In the genomic region with DNA sequence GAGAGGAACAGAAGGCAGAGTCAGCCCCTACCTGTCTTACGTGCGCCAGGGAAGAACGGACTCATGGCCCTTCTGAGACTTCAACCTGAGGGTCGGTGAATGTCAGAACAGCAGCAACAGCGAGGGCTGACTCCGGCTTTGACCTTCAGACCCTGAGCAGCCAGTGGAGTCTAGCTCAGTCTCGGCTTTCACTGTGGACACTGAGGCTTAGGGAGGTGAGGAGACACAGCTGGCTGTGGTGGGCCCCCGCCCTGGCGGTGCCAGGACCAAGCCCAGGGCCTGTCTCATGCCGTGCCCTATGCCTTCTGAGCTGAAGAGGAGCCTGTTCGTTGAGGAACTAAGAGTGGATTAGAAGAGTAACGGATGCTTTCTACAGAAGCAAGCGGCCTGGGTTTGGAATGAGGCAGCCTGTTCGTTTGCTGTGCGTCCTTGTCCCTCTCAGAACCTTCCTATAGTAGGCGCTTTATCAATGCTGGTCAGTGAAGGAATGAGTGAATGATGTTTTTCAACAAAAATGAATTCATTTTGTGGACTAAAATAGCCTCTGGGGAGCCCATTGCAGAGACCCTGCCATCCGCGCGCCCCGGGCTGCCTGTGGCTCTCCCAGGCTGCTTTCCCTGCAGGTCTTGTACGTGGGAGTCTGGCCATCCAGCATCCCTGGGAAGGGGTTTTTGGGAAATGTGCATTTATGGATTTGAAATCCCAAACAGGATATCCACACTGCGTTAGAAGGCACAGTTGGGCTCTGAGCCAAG, we compare ENCODE assay signal across 25 cellular contexts.
"Had no signal": no experiment of that assay in that cellular context is flagged by ENCODE, and none has a peak within 500 bp of the region (broad histone marks: within the 10 kb centered on the region; RNA-seq: fewer than 3 reads in every experiment).

No MANE protein-coding gene starts in this region.

- H2AFZ ChIP-seq: hepatocyte, parathyroid adenoma had no signal

- H3K27me3 ChIP-seq: breast epithelium, colonic mucosa, dorsolateral prefrontal cortex, hepatocyte, left lung, upper lobe of left lung had no signal

- H3K4me3 Mint-ChIP-seq: activated naive CD4-positive, alpha-beta T cell treated with anti-CD3 and anti-CD28 coated beads for 36 hours; activated naive CD8-positive, alpha-beta T cell treated with anti-CD3 and anti-CD28 coated beads, Interleukin-2, amount 10 ng/mL, durations not matched to agents 7 days and 5 days; activated T-cell treated with anti-CD3 and anti-CD28 coated beads, Interleukin-2, amount 50 U/mL, for 72 hours; effector memory CD8-positive, alpha-beta T cell; immature natural killer cell; natural killer cell had no signal

- H3K4me3 ChIP-seq: breast epithelium, colonic mucosa, dorsolateral prefrontal cortex, hepatocyte, left lung, lung, skin epidermis, upper lobe of left lung had no signal

- H3K79me2 ChIP-seq: hepatocyte, parathyroid adenoma had no signal

- H3K9me3 ChIP-seq: breast epithelium, colonic mucosa, upper lobe of left lung had no signal

- H3K4me2 ChIP-seq: hepatocyte had no signal

- H3K4me1 ChIP-seq: breast epithelium, colonic mucosa, left lung, parathyroid adenoma, upper lobe of left lung had no signal

- DNase-seq: activated CD4-positive, CD25-positive, alpha-beta regulatory T cell treated with anti-CD3 and anti-CD28 coated beads, Interleukin-2, amount 50 U/mL, for 72 hours; activated effector memory CD4-positive, alpha-beta T cell treated with Interleukin-2 at 50 U/mL for 16 hours; activated naive CD4-positive, alpha-beta T cell treated with anti-CD3 and anti-CD28 coated beads for 36 hours; activated naive CD8-positive, alpha-beta T cell treated with anti-CD3 and anti-CD28 coated beads, Interleukin-2, amount 10 ng/mL, durations not matched to agents 7 days and 5 days; activated T-cell treated with anti-CD3 and anti-CD28 coated beads, Interleukin-2, amount 50 U/mL, for 72 hours; amniotic stem cell; colonic mucosa; dorsolateral prefrontal cortex; effector memory CD8-positive, alpha-beta T cell; glutamatergic neuron; immature natural killer cell; left lung; midbrain; natural killer cell; stimulated activated CD4-positive, alpha-beta T cell treated with anti-CD3 and anti-CD28 coated beads, Interleukin-15, amount 100 ng/mL, for 24 hours; stimulated activated naive CD4-positive, alpha-beta T cell; upper lobe of left lung had no signal

- FAIRE-seq: endothelial cell of umbilical vein, frontal cortex had no signal

- H3K27me3 Mint-ChIP-seq: effector memory CD8-positive, alpha-beta T cell had no signal

- H3K36me3 ChIP-seq: breast epithelium, colonic mucosa, left lung, upper lobe of left lung had no signal

- H3K4me1 Mint-ChIP-seq: immature natural killer cell, natural killer cell had no signal

- H3K27ac Mint-ChIP-seq: activated naive CD4-positive, alpha-beta T cell treated with anti-CD3 and anti-CD28 coated beads for 36 hours; activated naive CD8-positive, alpha-beta T cell treated with anti-CD3 and anti-CD28 coated beads, Interleukin-2, amount 10 ng/mL, durations not matched to agents 7 days and 5 days; activated T-cell treated with anti-CD3 and anti-CD28 coated beads, Interleukin-2, amount 50 U/mL, for 72 hours; effector memory CD8-positive, alpha-beta T cell; immature natural killer cell; natural killer cell had no signal

- H3K27ac ChIP-seq: breast epithelium, colonic mucosa, dorsolateral prefrontal cortex, hepatocyte, left lung, parathyroid adenoma, skin epidermis, upper lobe of left lung had no signal

- ATAC-seq: activated T-cell treated with anti-CD3 and anti-CD28 coated beads, Interleukin-2, amount 50 U/mL, for 72 hours; effector memory CD8-positive, alpha-beta T cell; esophagus mucosa; left lung; natural killer cell had no signal
